Comparison of ENCODE assay signal across 7 cellular contexts in genomic region chr19:20923077-20923871, GRCh38. TPM values are rescaled to one million over a fixed set of nuclear protein-coding genes. Genes with fewer than 3 reads are reported as not detected.
DNase-seq lines count a peak whose midpoint lies in the region; ATAC-seq and TF ChIP-seq lines count a peak whose summit lies in the region.

Gene ZNF85, plus strand, starts transcription at chr19:20923251. Its CDS starts 150 bp downstream, at chr19:20923401.

- POLR2A ChIA-PET in activated CD4-positive, alpha-beta T cell treated with anti-CD3 and anti-CD28 coated beads for 36 hours (lab: Charles Lee) = interaction anchor here (0.6 to 2.2 kb wide), 8 partner anchors 59 to 406 kb away, joined by 3 to 11 read pairs (median 6); partner anchors contain the start of genes ZNF430, ZNF431, ZNF66 and ZNF708

- no peaks in the 10 kb centered on the region for H3K27me3 Mint-ChIP-seq in activated CD4-positive, alpha-beta T cell treated with anti-CD3 and anti-CD28 coated beads for 36 hours
- H3K27me3 Mint-ChIP-seq in chondrocyte (ENCODE audit: low read depth) = no peaks in the 10 kb centered on the region

- no peaks in the 10 kb centered on the region for H3K27me3 ChIP-seq in kidney epithelial cell (ENCODE audit: control insufficient read depth, insufficient read depth, low read length)

- DNase-seq in NCI-H2196 (lab: John Stamatoyannopoulos, UW; ENCODE audit: unreplicated experiment) (peak; percentile 81), chondrocyte (ENCODE audit: low spot score) (peak; percentile 95), kidney epithelial cell (ENCODE audit: low read depth) (peak; percentile 67)
- peak; percentile 95 for DNase-seq in activated CD4-positive, alpha-beta T cell treated with anti-CD3 and anti-CD28 coated beads for 36 hours
- DNase-seq in stimulated activated CD4-positive, alpha-beta T cell treated with anti-CD3 and anti-CD28 coated beads, Interleukin-15, amount 100 ng/mL, for 48 hours (ENCODE audit: low read depth in 2 of 2) = peak; percentile 78 to 84

- intact Hi-C loops in activated CD4-positive, alpha-beta T cell treated with anti-CD3 and anti-CD28 coated beads for 36 hours (cut with DNase I, micrococcal nuclease) = loop anchor here (1.0 to 10.0 kb wide), 12 partner anchors 76 to 582 kb away; partner anchors contain the start of genes ZNF430 (in 2 of the 2), ZNF429 (in 1 of the 2), ZNF431 (in 1 of the 2) and ZNF626 (in 1 of the 2)

- H3K36me3 Mint-ChIP-seq in activated CD4-positive, alpha-beta T cell treated with anti-CD3 and anti-CD28 coated beads for 36 hours (ENCODE audit: low read depth) = peaks cover 24% of the 10 kb centered on the region
- no peaks in the 10 kb centered on the region for H3K36me3 Mint-ChIP-seq in chondrocyte (ENCODE audit: low read depth)

- peak; percentile 96 for ATAC-seq in GM18519 (IDR thresholded peaks at IDR 0.05; ENCODE audit: low FRiP score, unreplicated experiment)
- ATAC-seq in HG03025 (IDR thresholded peaks at IDR 0.05; ENCODE audit: low FRiP score, unreplicated experiment) = peak; percentile 95
- peak; percentile 99 for ATAC-seq in activated CD4-positive, alpha-beta T cell treated with anti-CD3 and anti-CD28 coated beads for 36 hours

- H3K4me3 Mint-ChIP-seq in activated CD4-positive, alpha-beta T cell treated with anti-CD3 and anti-CD28 coated beads for 36 hours = peak within 1 kb of the TSS; percentile 91
- H3K4me3 Mint-ChIP-seq in chondrocyte (ENCODE audit: unreplicated experiment) = peak within 1 kb of the TSS; percentile 98

- peak within 1 kb of the TSS; percentile 96 for H3K27ac Mint-ChIP-seq in activated CD4-positive, alpha-beta T cell treated with anti-CD3 and anti-CD28 coated beads for 36 hours
- peak within 1 kb of the TSS; percentile 100 for H3K27ac Mint-ChIP-seq in chondrocyte (ENCODE audit: unreplicated experiment)

- CTCF ChIA-PET in activated CD4-positive, alpha-beta T cell treated with anti-CD3 and anti-CD28 coated beads for 36 hours (lab: Charles Lee) = interaction anchor here (0.8 to 1.7 kb wide), 3 partner anchors 23 to 147 kb away, joined by 3 to 4 read pairs (median 4); partner anchors contain the start of genes ZNF430 and ZNF66

- H3K9me3 Mint-ChIP-seq in activated CD4-positive, alpha-beta T cell treated with anti-CD3 and anti-CD28 coated beads for 36 hours (ENCODE audit: low read depth) = no peaks in the 10 kb centered on the region
- no peaks in the 10 kb centered on the region for H3K9me3 Mint-ChIP-seq in chondrocyte (ENCODE audit: low read depth)

- peaks cover 25% of the 10 kb centered on the region for H3K4me1 Mint-ChIP-seq in activated CD4-positive, alpha-beta T cell treated with anti-CD3 and anti-CD28 coated beads for 36 hours
- H3K4me1 Mint-ChIP-seq in chondrocyte (ENCODE audit: low read depth) = peaks cover 27% of the 10 kb centered on the region

- H3K36me3 ChIP-seq in kidney epithelial cell (ENCODE audit: control insufficient read depth, insufficient read depth, low read length) = no peaks in the 10 kb centered on the region

- TF ChIP-seq CTCF in chondrocyte (IDR thresholded peaks at IDR 0.05) = peak; percentile 25
- TF ChIP-seq CTCF in kidney epithelial cell (IDR thresholded peaks at IDR 0.05; ENCODE audit: insufficient read depth, low read length, poor library complexity, severe bottlenecking) = no peak

- H3K4me3 ChIP-seq in kidney epithelial cell (ENCODE audit: low read depth, low read length) = peak within 1 kb of the TSS; percentile 75

RNA-seq across cellular contexts. Expression of gene ZNF85, which starts in this region (rescaled TPM):
- 10 to 100 TPM; 23.2 to 29.3 TPM for total RNA-seq in activated CD4-positive, alpha-beta T cell treated with anti-CD3 and anti-CD28 coated beads for 36 hours
- total RNA-seq in chondrocyte (5.3 to 11.2 TPM (median 6.4 TPM) in 3 replicates), kidney epithelial cell (3.2 and 4.3 TPM in 2 replicates)

Comparison
In these comparisons a context has a peak if more than half of its experiments do, and no peak if none do; other contexts are left out.
1. Peak in every context shown above with its lines: DNase-seq, ATAC-seq and H3K4me3 ChIP-seq.